ENCODE assay signal across 1 cellular context in the genomic region with DNA sequence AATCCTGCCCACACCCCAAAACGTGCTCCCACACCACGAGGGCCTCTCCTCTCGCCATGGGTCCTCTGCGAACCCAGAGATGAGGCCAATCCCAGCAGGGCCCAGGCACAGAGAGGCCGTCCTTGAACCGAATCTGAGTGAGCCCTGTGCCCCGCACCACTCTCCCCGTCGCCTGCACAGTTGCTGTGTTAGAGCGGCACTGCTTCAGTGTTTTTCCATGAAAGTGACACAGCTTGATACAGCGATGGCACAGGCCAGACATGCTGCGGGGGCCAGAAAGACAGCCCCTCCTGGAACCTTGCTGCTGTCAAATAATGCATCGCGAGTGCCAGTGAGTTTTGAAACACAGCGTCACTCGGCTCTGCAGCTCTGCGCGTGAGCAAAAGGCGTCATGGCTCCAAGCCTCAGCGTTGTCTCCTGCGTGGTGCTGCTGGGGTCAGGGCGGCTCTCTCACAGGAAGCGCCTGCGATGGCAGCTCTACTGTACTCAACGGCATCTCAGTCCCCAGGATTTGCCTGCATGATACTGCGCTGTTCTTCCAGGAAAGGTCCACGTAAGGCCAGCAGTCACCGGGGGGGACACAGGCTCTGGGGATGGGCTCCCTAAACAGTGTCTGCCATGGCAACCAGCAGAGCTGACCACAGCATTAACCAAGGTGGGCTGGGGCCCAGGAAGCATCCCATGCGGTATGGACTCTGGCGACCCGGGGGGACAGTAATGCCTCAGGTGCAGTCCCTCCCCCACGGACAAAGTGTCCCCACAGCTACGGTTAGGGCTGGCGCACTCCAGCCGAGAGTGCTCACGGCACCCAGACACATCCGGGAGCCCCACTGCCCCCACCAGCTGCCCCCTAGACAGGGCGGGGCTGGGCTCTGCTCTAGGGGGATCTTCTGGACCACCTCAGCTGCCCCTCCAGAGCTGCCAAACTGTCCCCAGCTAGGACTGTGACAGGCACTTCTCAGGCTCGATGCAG.
TF ChIP-seq lines count a peak whose summit lies in the region.

No MANE protein-coding gene starts in this region.

TF ChIP-seq in GM12878, 131 proteins besides CTCF, POLR2A, EP300 and RAD21 (continued from another document):
- TF ChIP-seq, protein P1, sequence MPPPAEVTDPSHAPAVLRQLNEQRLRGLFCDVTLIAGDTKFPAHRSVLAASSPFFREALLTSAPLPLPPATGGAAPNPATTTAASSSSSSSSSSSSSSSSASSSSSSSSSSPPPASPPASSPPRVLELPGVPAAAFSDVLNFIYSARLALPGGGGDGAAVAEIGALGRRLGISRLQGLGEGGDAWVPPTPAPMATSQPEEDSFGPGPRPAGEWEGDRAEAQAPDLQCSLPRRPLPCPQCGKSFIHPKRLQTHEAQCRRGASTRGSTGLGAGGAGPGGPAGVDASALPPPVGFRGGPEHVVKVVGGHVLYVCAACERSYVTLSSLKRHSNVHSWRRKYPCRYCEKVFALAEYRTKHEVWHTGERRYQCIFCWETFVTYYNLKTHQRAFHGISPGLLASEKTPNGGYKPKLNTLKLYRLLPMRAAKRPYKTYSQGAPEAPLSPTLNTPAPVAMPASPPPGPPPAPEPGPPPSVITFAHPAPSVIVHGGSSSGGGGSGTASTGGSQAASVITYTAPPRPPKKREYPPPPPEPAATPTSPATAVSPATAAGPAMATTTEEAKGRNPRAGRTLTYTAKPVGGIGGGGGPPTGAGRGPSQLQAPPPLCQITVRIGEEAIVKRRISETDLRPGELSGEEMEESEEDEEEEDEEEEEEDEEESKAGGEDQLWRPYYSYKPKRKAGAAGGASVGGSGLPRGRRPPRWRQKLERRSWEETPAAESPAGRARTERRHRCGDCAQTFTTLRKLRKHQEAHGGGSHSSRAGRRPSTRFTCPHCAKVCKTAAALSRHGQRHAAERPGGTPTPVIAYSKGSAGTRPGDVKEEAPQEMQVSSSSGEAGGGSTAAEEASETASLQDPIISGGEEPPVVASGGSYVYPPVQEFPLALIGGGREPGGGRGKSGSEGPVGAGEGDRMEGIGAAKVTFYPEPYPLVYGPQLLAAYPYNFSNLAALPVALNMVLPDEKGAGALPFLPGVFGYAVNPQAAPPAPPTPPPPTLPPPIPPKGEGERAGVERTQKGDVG (CRISPR knock-in tag; IDR thresholded peaks at IDR 0.05), result no peak
- TF ChIP-seq SREBF2 (IDR thresholded peaks at IDR 0.05; ENCODE audit: low read length) (no peak), CHD4 (IDR thresholded peaks at IDR 0.05) (no peak), JUNB (IDR thresholded peaks at IDR 0.05) (no peak), IKZF2 (IDR thresholded peaks at IDR 0.05) (no peak)
- TF ChIP-seq, protein P2, sequence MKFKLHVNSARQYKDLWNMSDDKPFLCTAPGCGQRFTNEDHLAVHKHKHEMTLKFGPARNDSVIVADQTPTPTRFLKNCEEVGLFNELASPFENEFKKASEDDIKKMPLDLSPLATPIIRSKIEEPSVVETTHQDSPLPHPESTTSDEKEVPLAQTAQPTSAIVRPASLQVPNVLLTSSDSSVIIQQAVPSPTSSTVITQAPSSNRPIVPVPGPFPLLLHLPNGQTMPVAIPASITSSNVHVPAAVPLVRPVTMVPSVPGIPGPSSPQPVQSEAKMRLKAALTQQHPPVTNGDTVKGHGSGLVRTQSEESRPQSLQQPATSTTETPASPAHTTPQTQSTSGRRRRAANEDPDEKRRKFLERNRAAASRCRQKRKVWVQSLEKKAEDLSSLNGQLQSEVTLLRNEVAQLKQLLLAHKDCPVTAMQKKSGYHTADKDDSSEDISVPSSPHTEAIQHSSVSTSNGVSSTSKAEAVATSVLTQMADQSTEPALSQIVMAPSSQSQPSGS (IDR thresholded peaks at IDR 0.05; ENCODE audit: low read length), result no peak
TF ChIP-seq in GM12878: peak in this region for 0.
